In genomic region chr20:33689973-33690372, GRCh38 we compare ENCODE assay signal across 12 cellular contexts. TPM values are rescaled to one million over a fixed set of nuclear protein-coding genes. Genes with fewer than 3 reads are reported as not detected.
A peak's percentile ranks its signal among the peaks of the same experiment; 100 is the strongest.
DNase-seq lines count a peak whose midpoint lies in the region; ATAC-seq lines count a peak whose summit lies in the region.
"Had no signal": no experiment of that assay in that cellular context is flagged by ENCODE, and none has a peak within 500 bp of the region (broad histone marks: within the 10 kb centered on the region; RNA-seq: fewer than 3 reads in every experiment).

No MANE protein-coding gene starts in this region.

- H3K4me3 Mint-ChIP-seq in activated CD8-positive, alpha-beta T cell treated with anti-CD3 and anti-CD28 coated beads, Interleukin-2, amount 10 ng/mL, durations not matched to agents 7 days and 5 days = peak overlapping the region; percentile 67

- peak; percentile 13 for ATAC-seq in activated CD8-positive, alpha-beta T cell treated with anti-CD3 and anti-CD28 coated beads, Interleukin-2, amount 10 ng/mL, durations not matched to agents 7 days and 5 days
- ATAC-seq in HG03354 (IDR thresholded peaks at IDR 0.05; ENCODE audit: poor library complexity, severe bottlenecking, unreplicated experiment) (no peak), GM18907 (IDR thresholded peaks at IDR 0.05; ENCODE audit: unreplicated experiment) (no peak), HG03460 (IDR thresholded peaks at IDR 0.05; ENCODE audit: unreplicated experiment) (no peak)

- peaks cover 61% of the 10 kb centered on the region for H3K4me1 Mint-ChIP-seq in activated CD8-positive, alpha-beta T cell treated with anti-CD3 and anti-CD28 coated beads, Interleukin-2, amount 10 ng/mL, durations not matched to agents 7 days and 5 days (ENCODE audit: low read depth)

- CTCF ChIA-PET in activated CD8-positive, alpha-beta T cell treated with anti-CD3 and anti-CD28 coated beads, Interleukin-2, amount 10 ng/mL, durations not matched to agents 7 days and 5 days (lab: Charles Lee) = interaction anchor here (1.0 to 3.1 kb wide), 5 partner anchors 10 to 380 kb away, joined by 3 to 11 read pairs (median 5); partner anchors contain the start of gene PXMP4

- POLR2A ChIA-PET in activated CD8-positive, alpha-beta T cell treated with anti-CD3 and anti-CD28 coated beads, Interleukin-2, amount 10 ng/mL, durations not matched to agents 7 days and 5 days (lab: Charles Lee) = interaction anchor here (1.1 to 3.1 kb wide), 5 partner anchors 10 to 42 kb away, joined by 4 to 25 read pairs (median 8); partner anchors contain the start of genes ACTL10, PXMP4 and ZNF341

- peaks cover 5% of the 10 kb centered on the region for H3K36me3 Mint-ChIP-seq in activated CD8-positive, alpha-beta T cell treated with anti-CD3 and anti-CD28 coated beads, Interleukin-2, amount 10 ng/mL, durations not matched to agents 7 days and 5 days (ENCODE audit: low read depth)

- no peaks in the 10 kb centered on the region for H3K27me3 Mint-ChIP-seq in activated CD8-positive, alpha-beta T cell treated with anti-CD3 and anti-CD28 coated beads, Interleukin-2, amount 10 ng/mL, durations not matched to agents 7 days and 5 days (ENCODE audit: low read depth)

- no peaks in the 10 kb centered on the region for H3K9me3 Mint-ChIP-seq in activated CD8-positive, alpha-beta T cell treated with anti-CD3 and anti-CD28 coated beads, Interleukin-2, amount 10 ng/mL, durations not matched to agents 7 days and 5 days (ENCODE audit: insufficient read depth)

- DNase-seq in NK-92 treated with Interleukin-12 subunit alpha and Interleukin-12 subunit beta, amount 100 ng/mL, for 24 hours (lab: John Stamatoyannopoulos, UW) = peak; percentile 18
- DNase-seq in NK-92 (lab: John Stamatoyannopoulos, UW; ENCODE audit: unreplicated experiment) (no peak), fibroblast of peridontal ligament (ENCODE audit: extremely low read depth) (peak; percentile 26), superior temporal gyrus (ENCODE audit: extremely low spot score) (peak; percentile 80)
- peak; percentile 76 for DNase-seq in activated CD8-positive, alpha-beta T cell treated with anti-CD3 and anti-CD28 coated beads, Interleukin-2, amount 10 ng/mL, durations not matched to agents 7 days and 5 days
- DNase-seq: 8988T, T1000 had no signal

- H3K27ac Mint-ChIP-seq in activated CD8-positive, alpha-beta T cell treated with anti-CD3 and anti-CD28 coated beads, Interleukin-2, amount 10 ng/mL, durations not matched to agents 7 days and 5 days = peak overlapping the region; percentile 96

RNA-seq across cellular contexts. Expression of gene E2F1, which starts 3.8 kb away (rescaled TPM):
- total RNA-seq in activated CD8-positive, alpha-beta T cell treated with anti-CD3 and anti-CD28 coated beads, Interleukin-2, amount 10 ng/mL, durations not matched to agents 7 days and 5 days = 10 to 100 TPM; 74.5 to 80.8 TPM

RNA-seq across cellular contexts. Expression of gene NECAB3, which starts 15.7 kb away (rescaled TPM):
- 10 to 100 TPM; 28.4 to 38.2 TPM for total RNA-seq in activated CD8-positive, alpha-beta T cell treated with anti-CD3 and anti-CD28 coated beads, Interleukin-2, amount 10 ng/mL, durations not matched to agents 7 days and 5 days

RNA-seq across cellular contexts. Expression of gene ACTL10, which starts 23.2 kb away (rescaled TPM):
- 1 to 10 TPM; 2.9 to 3.2 TPM for total RNA-seq in activated CD8-positive, alpha-beta T cell treated with anti-CD3 and anti-CD28 coated beads, Interleukin-2, amount 10 ng/mL, durations not matched to agents 7 days and 5 days
- total RNA-seq: H1 had no signal

RNA-seq across cellular contexts. Expression of gene C20orf144, which starts 27.8 kb away (rescaled TPM):
- under 1 TPM; 0.16 to 0.21 TPM for total RNA-seq in activated CD8-positive, alpha-beta T cell treated with anti-CD3 and anti-CD28 coated beads, Interleukin-2, amount 10 ng/mL, durations not matched to agents 7 days and 5 days
- total RNA-seq: glomerular endothelial cell had no signal

RNA-seq across cellular contexts. Expression of gene PXMP4, which starts 30.1 kb away (rescaled TPM):
- total RNA-seq in activated CD8-positive, alpha-beta T cell treated with anti-CD3 and anti-CD28 coated beads, Interleukin-2, amount 10 ng/mL, durations not matched to agents 7 days and 5 days = 10 to 100 TPM; 17.1 to 17.7 TPM
